Comparison of ENCODE assay signal across 12 cellular contexts in the genomic region with DNA sequence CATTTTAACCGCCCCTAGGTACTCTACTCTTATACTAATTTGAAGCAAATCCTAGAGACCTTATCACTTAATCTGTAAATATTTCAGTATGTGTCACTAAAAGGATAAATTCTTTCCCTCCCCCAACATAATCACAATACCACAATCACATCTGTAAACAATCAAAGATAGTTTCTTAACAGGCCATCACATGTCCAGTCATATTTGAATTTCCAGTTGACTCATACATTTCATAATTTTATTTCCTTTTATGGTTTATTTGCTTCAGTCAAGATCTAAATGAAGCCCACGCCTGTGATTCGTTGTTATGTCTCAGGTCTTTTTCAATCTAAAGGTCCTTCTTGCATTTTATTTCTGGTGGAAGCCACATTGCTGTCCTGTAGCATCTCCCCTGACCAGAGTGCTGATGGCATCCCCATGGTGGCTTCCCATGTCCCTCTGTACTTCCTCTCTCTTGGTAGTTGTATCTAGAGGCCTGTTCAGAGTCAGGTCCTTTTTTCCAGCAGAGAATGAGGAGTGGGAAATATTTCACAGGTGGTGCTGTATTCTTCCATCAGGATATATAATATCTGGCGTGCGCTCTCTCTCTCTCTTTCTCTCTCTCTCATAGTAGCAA.
DNase-seq lines count a peak whose midpoint lies in the region; ATAC-seq and TF ChIP-seq lines count a peak whose summit lies in the region.
"Had no signal": no experiment of that assay in that cellular context is flagged by ENCODE, and none has a peak within 500 bp of the region (broad histone marks: within the 10 kb centered on the region; RNA-seq: fewer than 3 reads in every experiment).

No MANE protein-coding gene starts in this region.

- no peak for TF ChIP-seq CTCF in SK-N-SH (IDR thresholded peaks at IDR 0.05)

- TF ChIP-seq RAD21 in SK-N-SH (IDR thresholded peaks at IDR 0.05; ENCODE audit: low read length): no peak

- peaks cover 3% of the 10 kb centered on the region; the same call in 1 of the 2 replicates for H3K36me3 ChIP-seq in GM23248 (ENCODE audit: low read depth)
- no peaks in the 10 kb centered on the region for H3K36me3 ChIP-seq in SK-N-SH (replicated peaks in 1 of 2; ENCODE audit: control insufficient read depth in 1 of 2, insufficient read depth in 2 of 2, low read length in 1 of 2)
- H3K36me3 ChIP-seq in Karpas-422 (ENCODE audit: insufficient read depth, low read length): no peaks in the 10 kb centered on the region
- H3K36me3 ChIP-seq: neutrophil, stomach had no signal

- in situ Hi-C loops in GM23248 (cut with MboI): no loop called here

- no peaks in the 10 kb centered on the region for H3K4me1 Mint-ChIP-seq in stimulated activated effector memory CD8-positive, alpha-beta T cell treated with anti-CD3 and anti-CD28 coated beads, Interleukin-12 subunit alpha, Interleukin-12 subunit beta, amount 100 ng/mL, for 72 hours

- POLR2A ChIA-PET in SK-N-SH (lab: Yijun Ruan, JAX): no interaction called here

- H3K27me3 ChIP-seq in GM23248 (replicated peaks; ENCODE audit: insufficient read depth) (no peaks in the 10 kb centered on the region), SK-N-SH (ENCODE audit: insufficient read depth) (no peaks in the 10 kb centered on the region; the same call in 1 of the 2 replicates), Karpas-422 (ENCODE audit: low read length) (0 out of 2 replicates have a peak, but pooled peaks cover 4% of the 10 kb centered on the region)
- H3K27me3 ChIP-seq: stomach had no signal

- H3K4me3 ChIP-seq in GM23248: peak overlapping the region; percentile 39
- H3K4me3 ChIP-seq in SK-N-SH (ENCODE audit: low read depth in 2 of 2, low read length in 1 of 2): no peak overlapping the region
- H3K4me3 ChIP-seq in Karpas-422 (ENCODE audit: low read length): no peak overlapping the region
- H3K4me3 ChIP-seq: stomach had no signal

- no peaks in the 10 kb centered on the region for H3K36me3 Mint-ChIP-seq in stimulated activated effector memory CD8-positive, alpha-beta T cell treated with anti-CD3 and anti-CD28 coated beads, Interleukin-12 subunit alpha, Interleukin-12 subunit beta, amount 100 ng/mL, for 72 hours
- H3K36me3 Mint-ChIP-seq: brain had no signal

- DNase-seq in GM23248 (peak; percentile 87), SK-N-SH (no peak), fibroblast of peridontal ligament (ENCODE audit: extremely low read depth) (peak; percentile 96), Karpas-422 (no peak), iPS-NIHi11 (ENCODE audit: low spot score) (no peak), NCI-H2227 treated with DMSO at 0.1 percent for 48 hours (lab: John Stamatoyannopoulos, UW) (no peak)
- DNase-seq in stimulated activated effector memory CD8-positive, alpha-beta T cell treated with anti-CD3 and anti-CD28 coated beads, Interleukin-12 subunit alpha, Interleukin-12 subunit beta, amount 100 ng/mL, for 72 hours (ENCODE audit: low spot score in 2 of 2): no peak
- DNase-seq: DMS79; stimulated activated CD4-positive, alpha-beta T cell treated with anti-CD3 and anti-CD28 coated beads, Interleukin-2, amount 100 ng/mL, for 48 hours; stomach had no signal

- peak overlapping the region; percentile 63 for H3K27ac ChIP-seq in GM23248
- H3K27ac ChIP-seq in SK-N-SH (ENCODE audit: low read depth in 2 of 2, low read length in 1 of 2): no peak overlapping the region
- H3K27ac ChIP-seq in Karpas-422 (ENCODE audit: low read length): no peak overlapping the region
- H3K27ac ChIP-seq: neutrophil, stomach had no signal

- H3K9me3 Mint-ChIP-seq in stimulated activated effector memory CD8-positive, alpha-beta T cell treated with anti-CD3 and anti-CD28 coated beads, Interleukin-12 subunit alpha, Interleukin-12 subunit beta, amount 100 ng/mL, for 72 hours: no peaks in the 10 kb centered on the region

- no peak overlapping the region for H3K27ac Mint-ChIP-seq in stimulated activated effector memory CD8-positive, alpha-beta T cell treated with anti-CD3 and anti-CD28 coated beads, Interleukin-12 subunit alpha, Interleukin-12 subunit beta, amount 100 ng/mL, for 72 hours
- H3K27ac Mint-ChIP-seq: brain had no signal

- no peak; a peak in 1 of 4 replicates for TF ChIP-seq EP300 in SK-N-SH (IDR thresholded peaks at IDR 0.05; ENCODE audit: borderline replicate concordance in 1 of 2, low read depth in 1 of 2, low read length in 1 of 2)

- no peaks in the 10 kb centered on the region for H3K9me2 ChIP-seq in GM23248 (ENCODE audit: insufficient read depth)
- H3K9me2 ChIP-seq in SK-N-SH: no peaks in the 10 kb centered on the region
- H3K9me2 ChIP-seq in Karpas-422 (replicated peaks; ENCODE audit: insufficient read depth, low read length): no peaks in the 10 kb centered on the region

- 31 to 34% methylated on average over 5 of the region's 5 CpGs for WGBS in GM23248 (ENCODE audit: low coverage in 1 of 2, low lambda C conversion rate in 2 of 2, missing lambda C conversion rate in 2 of 2), 2 experiments
- WGBS in SK-N-SH (ENCODE audit: low lambda C conversion rate): 40% methylated on average over 5 of the region's 5 CpGs

- no peaks in the 10 kb centered on the region for H3K79me2 ChIP-seq in GM23248 (ENCODE audit: insufficient read depth)
- no peaks in the 10 kb centered on the region for H3K79me2 ChIP-seq in SK-N-SH (ENCODE audit: insufficient read depth)
- no peaks in the 10 kb centered on the region for H3K79me2 ChIP-seq in Karpas-422 (ENCODE audit: low read length)

- no peak overlapping the region for H3K4me3 Mint-ChIP-seq in stimulated activated effector memory CD8-positive, alpha-beta T cell treated with anti-CD3 and anti-CD28 coated beads, Interleukin-12 subunit alpha, Interleukin-12 subunit beta, amount 100 ng/mL, for 72 hours
- H3K4me3 Mint-ChIP-seq: brain had no signal

- ATAC-seq in stimulated activated effector memory CD8-positive, alpha-beta T cell treated with anti-CD3 and anti-CD28 coated beads, Interleukin-12 subunit alpha, Interleukin-12 subunit beta, amount 100 ng/mL, for 72 hours: peak; percentile 63

- peaks cover 11% of the 10 kb centered on the region; the same call in 1 of the 2 replicates for H3F3A ChIP-seq in GM23248 (ENCODE audit: insufficient read depth)
- no peaks in the 10 kb centered on the region for H3F3A ChIP-seq in SK-N-SH (replicated peaks; ENCODE audit: insufficient read depth)

- H2AFZ ChIP-seq in GM23248: 0 out of 2 replicates have a peak overlapping the region, but pooled peaks have one; percentile 23
- H2AFZ ChIP-seq in SK-N-SH (ENCODE audit: low read depth): no peak overlapping the region
- no peak overlapping the region for H2AFZ ChIP-seq in Karpas-422 (ENCODE audit: low read length)

- CTCF ChIA-PET in SK-N-SH (lab: Yijun Ruan, JAX): no interaction called here

- H4K20me1 ChIP-seq in GM23248 (ENCODE audit: insufficient read depth) (no peaks in the 10 kb centered on the region), SK-N-SH (ENCODE audit: insufficient read depth) (no peaks in the 10 kb centered on the region), Karpas-422 (ENCODE audit: insufficient read depth, low read depth, low read length) (no peaks in the 10 kb centered on the region)

- H3K9me3 ChIP-seq in GM23248 (ENCODE audit: low read depth) (no peaks in the 10 kb centered on the region), SK-N-SH (no peaks in the 10 kb centered on the region), Karpas-422 (ENCODE audit: low read length) (peaks cover 4% of the 10 kb centered on the region; the same call in 1 of the 2 replicates)
- H3K9me3 ChIP-seq: neutrophil had no signal

- peaks cover 22% of the 10 kb centered on the region for H3K4me1 ChIP-seq in GM23248 (ENCODE audit: insufficient read depth)
- no peaks in the 10 kb centered on the region for H3K4me1 ChIP-seq in SK-N-SH (ENCODE audit: control insufficient read depth in 1 of 2, insufficient read depth in 2 of 2, low read depth in 1 of 2, low read length in 1 of 2)
- H3K4me1 ChIP-seq in Karpas-422 (ENCODE audit: low read length): no peaks in the 10 kb centered on the region
- H3K4me1 ChIP-seq: stomach had no signal

- H3K4me2 ChIP-seq in GM23248 (ENCODE audit: unreplicated experiment): peak overlapping the region; percentile 55
- no peak overlapping the region for H3K4me2 ChIP-seq in SK-N-SH
- H3K4me2 ChIP-seq in Karpas-422 (ENCODE audit: low read depth, low read length, poor library complexity, severe bottlenecking): no peak overlapping the region

- peak overlapping the region; percentile 25; the same call in 1 of the 2 replicates for H3K9ac ChIP-seq in GM23248
- H3K9ac ChIP-seq in SK-N-SH: no peak overlapping the region
- no peak overlapping the region for H3K9ac ChIP-seq in Karpas-422 (ENCODE audit: low read length)

TF ChIP-seq in SK-N-SH, 30 proteins besides CTCF, POLR2A, EP300 and RAD21:
- peak; percentile 10; the same call in 1 of the 2 replicates for TF ChIP-seq FOSL2 (IDR thresholded peaks at IDR 0.05; ENCODE audit: borderline replicate concordance, low read depth)
- TF ChIP-seq POLR2AphosphoS5 (IDR thresholded peaks at IDR 0.05; ENCODE audit: low read depth, low read length): 0 out of 2 replicates have a peak, but pooled peaks have one; percentile 40
- TF ChIP-seq JUND (IDR thresholded peaks at IDR 0.05): 0 out of 2 replicates have a peak, but pooled peaks have one; percentile 18
- no peak for TF ChIP-seq TAF1 (IDR thresholded peaks at IDR 0.05; ENCODE audit: borderline replicate concordance, low read depth, low read length)
- TF ChIP-seq TCF12 (IDR thresholded peaks at IDR 0.05): peak; percentile 86
- TF ChIP-seq, protein P1, sequence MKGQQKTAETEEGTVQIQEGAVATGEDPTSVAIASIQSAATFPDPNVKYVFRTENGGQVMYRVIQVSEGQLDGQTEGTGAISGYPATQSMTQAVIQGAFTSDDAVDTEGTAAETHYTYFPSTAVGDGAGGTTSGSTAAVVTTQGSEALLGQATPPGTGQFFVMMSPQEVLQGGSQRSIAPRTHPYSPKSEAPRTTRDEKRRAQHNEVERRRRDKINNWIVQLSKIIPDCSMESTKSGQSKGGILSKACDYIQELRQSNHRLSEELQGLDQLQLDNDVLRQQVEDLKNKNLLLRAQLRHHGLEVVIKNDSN (IDR thresholded peaks at IDR 0.05; ENCODE audit: borderline replicate concordance, low read depth): 0 out of 2 replicates have a peak, but pooled peaks have one; percentile 19
- TF ChIP-seq, protein P2, sequence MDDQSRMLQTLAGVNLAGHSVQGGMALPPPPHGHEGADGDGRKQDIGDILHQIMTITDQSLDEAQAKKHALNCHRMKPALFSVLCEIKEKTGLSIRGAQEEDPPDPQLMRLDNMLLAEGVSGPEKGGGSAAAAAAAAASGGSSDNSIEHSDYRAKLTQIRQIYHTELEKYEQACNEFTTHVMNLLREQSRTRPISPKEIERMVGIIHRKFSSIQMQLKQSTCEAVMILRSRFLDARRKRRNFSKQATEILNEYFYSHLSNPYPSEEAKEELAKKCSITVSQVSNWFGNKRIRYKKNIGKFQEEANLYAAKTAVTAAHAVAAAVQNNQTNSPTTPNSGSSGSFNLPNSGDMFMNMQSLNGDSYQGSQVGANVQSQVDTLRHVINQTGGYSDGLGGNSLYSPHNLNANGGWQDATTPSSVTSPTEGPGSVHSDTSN (IDR thresholded peaks at IDR 0.05): peak; percentile 57
- TF ChIP-seq RXRA (IDR thresholded peaks at IDR 0.05; ENCODE audit: borderline replicate concordance, low read depth): 0 out of 2 replicates have a peak, but pooled peaks have one; percentile 18
- TF ChIP-seq ELF1 (IDR thresholded peaks at IDR 0.05): no peak
TF ChIP-seq in SK-N-SH: peak in this region for 7.

Comparison
In these comparisons a context has a peak if more than half of its experiments do, and no peak if none do; other contexts are left out.
1. DNase-seq: peak in GM23248 (single experiment) and fibroblast of peridontal ligament (single experiment); none in SK-N-SH (single experiment), stimulated activated effector memory CD8-positive, alpha-beta T cell treated with anti-CD3 and anti-CD28 coated beads, Interleukin-12 subunit alpha, Interleukin-12 subunit beta, amount 100 ng/mL, for 72 hours (0 of 2), Karpas-422 (single experiment), iPS-NIHi11 (single experiment) and NCI-H2227 treated with DMSO at 0.1 percent for 48 hours (single experiment).